In genomic region chr3:30679045-30679444, GRCh38 we compare ENCODE assay signal across 16 cellular contexts.
DNase-seq lines count a peak whose midpoint lies in the region; ATAC-seq and TF ChIP-seq lines count a peak whose summit lies in the region.
"Had no signal": no experiment of that assay in that cellular context is flagged by ENCODE, and none has a peak within 500 bp of the region (broad histone marks: within the 10 kb centered on the region; RNA-seq: fewer than 3 reads in every experiment).

No MANE protein-coding gene starts in this region.

- H3K9me3 ChIP-seq in left ventricle myocardium inferior (replicated peaks) (no peaks in the 10 kb centered on the region), uterus (no peaks in the 10 kb centered on the region)
- H3K9me3 ChIP-seq in naive thymus-derived CD4-positive, alpha-beta T cell (ENCODE audit: control insufficient read depth in 2 of 3, low read length in 3 of 3) = no peaks in the 10 kb centered on the region

- peaks cover 96% of the 10 kb centered on the region for H3K4me1 Mint-ChIP-seq in activated naive CD8-positive, alpha-beta T cell (ENCODE audit: low read depth)
- H3K4me1 Mint-ChIP-seq in naive thymus-derived CD4-positive, alpha-beta T cell = peaks cover 71 to 100% (median 93%) of the 10 kb centered on the region in 7 donors

- peaks cover 98% of the 10 kb centered on the region for H3K4me1 ChIP-seq in left ventricle myocardium inferior
- peaks cover 27 to 79% of the 10 kb centered on the region in 2 donors for H3K4me1 ChIP-seq in naive thymus-derived CD4-positive, alpha-beta T cell (ENCODE audit: control insufficient read depth in 2 of 2, insufficient read depth in 2 of 2, low read length in 2 of 2)
- H3K4me1 ChIP-seq in uterus = peaks cover 19 to 27% of the 10 kb centered on the region in 2 donors

- peak overlapping the region; percentile 79 for H3K27ac ChIP-seq in left ventricle myocardium inferior (replicated peaks)
- peak overlapping the region; percentile 25 for H3K27ac ChIP-seq in naive thymus-derived CD4-positive, alpha-beta T cell (ENCODE audit: low read depth, low read length)
- peak overlapping the region; percentile 69 to 86 for H3K27ac ChIP-seq in uterus
- no peak overlapping the region for H3K27ac ChIP-seq in brain microvascular endothelial cell
- H3K27ac ChIP-seq: KMS-11, SK-N-MC had no signal

- H3K27me3 ChIP-seq in left ventricle myocardium inferior (ENCODE audit: low read depth) (no peaks in the 10 kb centered on the region), uterus (no peaks in the 10 kb centered on the region), brain microvascular endothelial cell (replicated peaks) (no peaks in the 10 kb centered on the region)
- H3K27me3 ChIP-seq in naive thymus-derived CD4-positive, alpha-beta T cell (ENCODE audit: control insufficient read depth in 2 of 2, insufficient read depth in 2 of 2, low read length in 2 of 2) = no peaks in the 10 kb centered on the region

- no peaks in the 10 kb centered on the region for H3K27me3 Mint-ChIP-seq in activated naive CD8-positive, alpha-beta T cell
- H3K27me3 Mint-ChIP-seq in naive thymus-derived CD4-positive, alpha-beta T cell = no peaks in the 10 kb centered on the region

- H3K36me3 Mint-ChIP-seq in activated naive CD8-positive, alpha-beta T cell = peaks cover 55% of the 10 kb centered on the region
- peaks cover 39 to 85% (median 73%) of the 10 kb centered on the region in 5 donors for H3K36me3 Mint-ChIP-seq in naive thymus-derived CD4-positive, alpha-beta T cell

- intact Hi-C loops in left ventricle myocardium inferior (cut with micrococcal nuclease) (no loop called here), left ventricle myocardium superior (cut with micrococcal nuclease) (no loop called here), uterus (cut with DNase I; ENCODE audit: low total_unique reads) (no loop called here)
- intact Hi-C loops in naive thymus-derived CD4-positive, alpha-beta T cell (cut with micrococcal nuclease) = no loop called here

- CTCF ChIA-PET in naive thymus-derived CD4-positive, alpha-beta T cell (lab: Charles Lee) = interaction anchor here (0.6 to 1.4 kb wide), 4 partner anchors 14 to 359 kb away, joined by 3 to 4 read pairs (median 4); no protein-coding TSS in a partner anchor

- in situ Hi-C loops in brain microvascular endothelial cell (cut with HindIII; ENCODE audit: low pct_ligation_motif_present, low sequenced_read_pairs) = no loop called here

- peak overlapping the region; percentile 93 for H3K27ac Mint-ChIP-seq in activated naive CD8-positive, alpha-beta T cell
- peak overlapping the region; percentile 81 to 99 (median 95) for H3K27ac Mint-ChIP-seq in naive thymus-derived CD4-positive, alpha-beta T cell

- TF ChIP-seq POLR2A in uterus (IDR thresholded peaks at IDR 0.05) = no peak

- TF ChIP-seq CTCF in left ventricle myocardium inferior (IDR thresholded peaks at IDR 0.05; ENCODE audit: borderline replicate concordance) = no peak
- no peak for TF ChIP-seq CTCF in uterus (IDR thresholded peaks at IDR 0.05)
- TF ChIP-seq CTCF in brain microvascular endothelial cell (IDR thresholded peaks at IDR 0.05; ENCODE audit: low read depth, low read length, missing control alignments) = no peak

- H3K36me3 ChIP-seq in left ventricle myocardium inferior (peaks cover 58% of the 10 kb centered on the region), uterus (no peaks in the 10 kb centered on the region), brain microvascular endothelial cell (replicated peaks) (peaks cover 50% of the 10 kb centered on the region)
- peaks cover 21 to 73% (median 42%) of the 10 kb centered on the region in 3 experiments for H3K36me3 ChIP-seq in naive thymus-derived CD4-positive, alpha-beta T cell (ENCODE audit: control insufficient read depth in 2 of 3, insufficient read depth in 3 of 3, low read length in 3 of 3)

- H3K4me3 Mint-ChIP-seq in activated naive CD8-positive, alpha-beta T cell = peak overlapping the region; percentile 66
- H3K4me3 Mint-ChIP-seq in naive thymus-derived CD4-positive, alpha-beta T cell = peak overlapping the region; percentile 24 to 93 (median 74)

- H3K9me3 Mint-ChIP-seq in activated naive CD8-positive, alpha-beta T cell (ENCODE audit: low read depth) = no peaks in the 10 kb centered on the region
- H3K9me3 Mint-ChIP-seq in naive thymus-derived CD4-positive, alpha-beta T cell = peaks cover 0 to 4% (median 0%) of the 10 kb centered on the region in 11 donors

- H3K4me3 ChIP-seq in left ventricle myocardium inferior (no peak overlapping the region), uterus (no peak overlapping the region), brain microvascular endothelial cell (ENCODE audit: low read depth, low read length) (no peak overlapping the region)
- no peak overlapping the region for H3K4me3 ChIP-seq in naive thymus-derived CD4-positive, alpha-beta T cell (ENCODE audit: low read length)
- H3K4me3 ChIP-seq: SK-N-MC had no signal

- no peak for ATAC-seq in left ventricle myocardium superior
- ATAC-seq in naive thymus-derived CD4-positive, alpha-beta T cell = no peak
- no peak for ATAC-seq in GM21360 (IDR thresholded peaks at IDR 0.05; ENCODE audit: unreplicated experiment)

- POLR2A ChIA-PET in naive thymus-derived CD4-positive, alpha-beta T cell (lab: Charles Lee) = interaction anchor here (0.5 to 3.5 kb wide), 12 partner anchors 9 to 473 kb away, joined by 3 to 34 read pairs (median 4); partner anchors contain the start of gene TGFBR2

- DNase-seq in left ventricle myocardium inferior (no peak), left ventricle myocardium superior (no peak), uterus (no peak), NCI-H2196 treated with DMSO at 0.1 percent for 48 hours (lab: John Stamatoyannopoulos, UW; ENCODE audit: unreplicated experiment) (no peak), brain microvascular endothelial cell (no peak)
- no peak for DNase-seq in naive thymus-derived CD4-positive, alpha-beta T cell
- DNase-seq: activated CD8-positive, alpha-beta memory T cell treated with anti-CD3 and anti-CD28 coated beads, Interleukin-2, amount 50 U/mL, for 48 hours; dermis blood vessel endothelial cell; DMS53; hippocampal formation; NCI-H1417 treated with DMSO at 0.1 percent for 48 hours; NCI-H446 treated with DMSO at 0.1 percent for 48 hours had no signal
